18 cellular contexts compared by ENCODE assay signal in genomic region chr15:36807134-36807764, GRCh38.
DNase-seq lines count a peak whose midpoint lies in the region; ATAC-seq and TF ChIP-seq lines count a peak whose summit lies in the region.
"Had no signal": no experiment of that assay in that cellular context is flagged by ENCODE, and none has a peak within 500 bp of the region (broad histone marks: within the 10 kb centered on the region; RNA-seq: fewer than 3 reads in every experiment).

No MANE protein-coding gene starts in this region.

- no peak for TF ChIP-seq CTCF in HEK293 (tag by site-specific recombination; IDR thresholded peaks at IDR 0.05)
- no peak for TF ChIP-seq CTCF in fibroblast of the aortic adventitia (IDR thresholded peaks at IDR 0.05; ENCODE audit: insufficient read depth, low read length)
- TF ChIP-seq CTCF in sigmoid colon (IDR thresholded peaks at IDR 0.05) = no peak
- TF ChIP-seq CTCF in WTC11 (IDR thresholded peaks at IDR 0.05) = no peak

- H3K27ac Mint-ChIP-seq in WTC11 = no peak overlapping the region
- H3K27ac Mint-ChIP-seq: CD4-positive, alpha-beta memory T cell; GM23338 had no signal

- H3K9me3 Mint-ChIP-seq in WTC11 = no peaks in the 10 kb centered on the region
- H3K9me3 Mint-ChIP-seq: CD4-positive, alpha-beta memory T cell; GM23338 had no signal

- no peaks in the 10 kb centered on the region for H3K27me3 ChIP-seq in sigmoid colon
- H3K27me3 ChIP-seq: BLaER1, SJCRH30 had no signal

- H3K4me1 ChIP-seq in HEK293 (ENCODE audit: control insufficient read depth, insufficient read depth, low read length) = no peaks in the 10 kb centered on the region
- H3K4me1 ChIP-seq in sigmoid colon = peaks cover 0 to 74% (median 59%) of the 10 kb centered on the region in 4 donors
- H3K4me1 ChIP-seq: BLaER1, SJCRH30 had no signal

- TF ChIP-seq EP300 in sigmoid colon (IDR thresholded peaks at IDR 0.05) = no peak

- DNase-seq in NCI-H2081 treated with DMSO at 0.1 percent for 48 hours (lab: John Stamatoyannopoulos, UW) = peak; percentile 53
- DNase-seq in fibroblast of the aortic adventitia (ENCODE audit: low read depth) = peak; percentile 60
- no peak for DNase-seq in sigmoid colon
- DNase-seq in NCI-H1092 treated with DMSO at 0.1 percent for 48 hours (lab: John Stamatoyannopoulos, UW) = no peak
- DNase-seq in WTC11 (ENCODE audit: low spot score) = no peak
- no peak for DNase-seq in cerebellum (ENCODE audit: low spot score)
- DNase-seq: CD4-positive, alpha-beta memory T cell; GF-D8; HCEC 1CT; MM.1S; NCI-H1092; NCI-H510A treated with DMSO at 0.1 percent for 48 hours; PC-9; SJCRH30 had no signal

- POLR2A ChIA-PET in HEK293 (lab: Yijun Ruan, JAX) = no interaction called here
- POLR2A ChIA-PET in WTC11 (lab: Charles Lee) = no interaction called here

- H3K27me3 Mint-ChIP-seq in WTC11 (ENCODE audit: low read depth) = no peaks in the 10 kb centered on the region
- H3K27me3 Mint-ChIP-seq: CD4-positive, alpha-beta memory T cell had no signal

- H3K36me3 Mint-ChIP-seq in WTC11 = no peaks in the 10 kb centered on the region

- peaks cover 23% of the 10 kb centered on the region for H3K4me1 Mint-ChIP-seq in WTC11
- H3K4me1 Mint-ChIP-seq: CD4-positive, alpha-beta memory T cell had no signal

- no peak for ATAC-seq in WTC11
- ATAC-seq: GM23338 had no signal

- CTCF ChIA-PET in HEK293 (lab: Yijun Ruan, JAX) (no interaction called here), WTC11 (lab: Charles Lee) (no interaction called here)

- H3K4me3 ChIP-seq in HEK293 (ENCODE audit: low read depth, low read length) (no peak overlapping the region), fibroblast of the aortic adventitia (ENCODE audit: low read depth, low read length) (no peak overlapping the region), sigmoid colon (no peak overlapping the region)
- H3K4me3 ChIP-seq: BLaER1, GM23338, PC-9, SJCRH30 had no signal

- TF ChIP-seq POLR2A in sigmoid colon (IDR thresholded peaks at IDR 0.05) = no peak

- H3K27ac ChIP-seq in HEK293 (ENCODE audit: extremely low read depth, low read depth, low read length) (no peak overlapping the region), sigmoid colon (peak overlapping the region; percentile 44 to 76 (median 64))
- H3K27ac ChIP-seq: BLaER1, PC-9, RWPE1, SJCRH30 had no signal

- intact Hi-C loops in sigmoid colon (cut with DNase I) = loop anchor here (5.0 to 10.0 kb wide), 3 partner anchors 75 to 318 kb away; no protein-coding TSS in a partner anchor

- H3K36me3 ChIP-seq in HEK293 (ENCODE audit: control insufficient read depth in 2 of 2, insufficient read depth in 1 of 2, low read length in 2 of 2) (no peaks in the 10 kb centered on the region), sigmoid colon (no peaks in the 10 kb centered on the region)
- H3K36me3 ChIP-seq: SJCRH30 had no signal

- 73 to 80% methylated on average over 8 of the region's 8 CpGs for WGBS in sigmoid colon, 2 donors

- H3K9me3 ChIP-seq in HEK293 (ENCODE audit: control insufficient read depth, insufficient read depth, low read depth, low read length) = no peaks in the 10 kb centered on the region
- H3K9me3 ChIP-seq in sigmoid colon = no peaks in the 10 kb centered on the region
- H3K9me3 ChIP-seq: BLaER1, SJCRH30 had no signal

- no peak overlapping the region for H3K4me3 Mint-ChIP-seq in WTC11
- H3K4me3 Mint-ChIP-seq: CD4-positive, alpha-beta memory T cell; GM23338 had no signal

TF ChIP-seq in HEK293, 187 proteins besides CTCF, POLR2A, EP300 and RAD21:
- TF ChIP-seq SP7 (tag by site-specific recombination; IDR thresholded peaks at IDR 0.05) = 0 out of 2 replicates have a peak, but pooled peaks have one; percentile 39
- no peak for TF ChIP-seq ZNF707 (tag by site-specific recombination; IDR thresholded peaks at IDR 0.05)
- no peak for TF ChIP-seq ZNF596 (tag by site-specific recombination; IDR thresholded peaks at IDR 0.05)
- TF ChIP-seq ZNF626 (tag by site-specific recombination; IDR thresholded peaks at IDR 0.05) = no peak
- no peak for TF ChIP-seq ZFP41 (tag by site-specific recombination; IDR thresholded peaks at IDR 0.05; ENCODE audit: borderline replicate concordance)
- TF ChIP-seq ZNF768 (tag by site-specific recombination; IDR thresholded peaks at IDR 0.05) = no peak
- no peak for TF ChIP-seq ZNF16 (tag by site-specific recombination; IDR thresholded peaks at IDR 0.05; ENCODE audit: low read depth)

TF ChIP-seq in WTC11, 78 proteins besides CTCF, POLR2A, EP300 and RAD21:
- TF ChIP-seq GTF2I (CRISPR knock-in tag; conservative IDR thresholded peaks at IDR 0.05) = no peak
- TF ChIP-seq SMAD3 (CRISPR knock-in tag; IDR thresholded peaks at IDR 0.05; ENCODE audit: borderline replicate concordance) = no peak
- TF ChIP-seq ZSCAN18 (CRISPR knock-in tag; IDR thresholded peaks at IDR 0.05) = no peak
- no peak for TF ChIP-seq ZNF121 (CRISPR knock-in tag; IDR thresholded peaks at IDR 0.05)
- no peak for TF ChIP-seq ZBTB43 (CRISPR knock-in tag; IDR thresholded peaks at IDR 0.05)
- no peak for TF ChIP-seq CDX4 (CRISPR knock-in tag; IDR thresholded peaks at IDR 0.05; ENCODE audit: borderline replicate concordance)
- TF ChIP-seq FOXK1 (CRISPR knock-in tag; IDR thresholded peaks at IDR 0.05) = no peak
- TF ChIP-seq ZNF396 (CRISPR knock-in tag; IDR thresholded peaks at IDR 0.05; ENCODE audit: borderline replicate concordance) = no peak
- no peak for TF ChIP-seq STAT6 (CRISPR knock-in tag; conservative IDR thresholded peaks at IDR 0.05; ENCODE audit: low read depth)
- no peak for TF ChIP-seq FOXP1 (CRISPR knock-in tag; IDR thresholded peaks at IDR 0.05; ENCODE audit: borderline replicate concordance)

Comparison
In these comparisons a context has a peak if more than half of its experiments do, and no peak if none do; other contexts are left out.
1. DNase-seq: peak in NCI-H2081 treated with DMSO at 0.1 percent for 48 hours (single experiment) and fibroblast of the aortic adventitia (single experiment); none in sigmoid colon (single experiment), NCI-H1092 treated with DMSO at 0.1 percent for 48 hours (single experiment), WTC11 (single experiment) and cerebellum (single experiment).